Comparison of ENCODE assay signal across 13 cellular contexts in the genomic region with DNA sequence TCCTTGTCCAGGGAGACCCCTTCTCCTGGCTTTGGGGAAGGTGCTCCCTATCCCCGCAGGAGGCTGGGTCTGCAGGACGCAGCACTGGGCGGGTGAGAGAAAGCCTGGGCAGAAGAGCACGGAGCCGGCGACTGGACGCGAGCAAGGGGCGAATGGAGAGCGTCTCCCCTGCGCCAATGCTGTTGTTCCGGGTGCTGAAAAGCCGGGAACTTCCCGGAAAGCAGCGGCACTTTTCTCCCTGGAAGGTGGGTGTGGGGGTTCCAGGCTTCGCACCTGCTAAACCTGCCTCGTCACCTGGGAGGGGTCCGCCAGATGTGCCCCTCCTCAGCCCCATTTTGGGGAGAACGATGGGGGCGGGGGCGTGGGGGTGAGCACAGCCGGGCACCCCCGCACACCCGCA.
DNase-seq lines count a peak whose midpoint lies in the region; TF ChIP-seq lines count a peak whose summit lies in the region.
"Had no signal": no experiment of that assay in that cellular context is flagged by ENCODE, and none has a peak within 500 bp of the region (broad histone marks: within the 10 kb centered on the region; RNA-seq: fewer than 3 reads in every experiment).

No MANE protein-coding gene starts in this region.

- peak overlapping the region; percentile 39 for H3K4me3 ChIP-seq in astrocyte of the cerebellum (ENCODE audit: low read depth, low read length)
- H3K4me3 ChIP-seq in fibroblast of the aortic adventitia (ENCODE audit: low read depth, low read length) = peak overlapping the region; percentile 32
- H3K4me3 ChIP-seq in neural progenitor cell = no peak overlapping the region

- H3K36me3 Mint-ChIP-seq in neural progenitor cell (no peaks in the 10 kb centered on the region), type B pancreatic cell (peaks cover 4% of the 10 kb centered on the region)

- no peak overlapping the region for H3K4me2 ChIP-seq in neural progenitor cell

- H3K27ac ChIP-seq in neural progenitor cell = no peak overlapping the region

- H3K4me1 Mint-ChIP-seq in neural progenitor cell (peaks cover 4% of the 10 kb centered on the region), type B pancreatic cell (ENCODE audit: unreplicated experiment) (no peaks in the 10 kb centered on the region)

- H3K27me3 ChIP-seq in neural progenitor cell = no peaks in the 10 kb centered on the region

- no peaks in the 10 kb centered on the region for H3K36me3 ChIP-seq in neural progenitor cell

- no peaks in the 10 kb centered on the region for H3K4me1 ChIP-seq in neural progenitor cell

- H3K9me3 ChIP-seq in neural progenitor cell (ENCODE audit: low read depth) = no peaks in the 10 kb centered on the region

- H3K4me3 Mint-ChIP-seq in neural progenitor cell (peak overlapping the region; percentile 76), type B pancreatic cell (peak overlapping the region; percentile 76)

- no peaks in the 10 kb centered on the region for H3F3A ChIP-seq in neural progenitor cell (ENCODE audit: low read depth)

- no peaks in the 10 kb centered on the region for H4K20me1 ChIP-seq in neural progenitor cell (ENCODE audit: low read depth)

- in situ Hi-C loops in astrocyte of the cerebellum (cut with HindIII; ENCODE audit: low sequenced_read_pairs) = no loop called here

- DNase-seq in astrocyte of the cerebellum (ENCODE audit: low read depth) = no peak
- DNase-seq in fibroblast of the aortic adventitia (ENCODE audit: low read depth) = no peak
- DNase-seq in neural progenitor cell (ENCODE audit: low spot score) = no peak
- DNase-seq in type B pancreatic cell (ENCODE audit: extremely low spot score, unreplicated experiment) = no peak
- no peak for DNase-seq in GM10266 (ENCODE audit: extremely low spot score)
- DNase-seq in occipital lobe (lab: John Stamatoyannopoulos, UW) = no peak
- no peak for DNase-seq in central memory CD4-positive, alpha-beta T cell
- DNase-seq: activated CD8-positive, alpha-beta memory T cell treated with anti-CD3 and anti-CD28 coated beads, Interleukin-2, amount 50 U/mL, for 4 hours; amygdala; NCI-H1436 treated with DMSO at 0.1 percent for 48 hours; NCI-H526 treated with DMSO at 0.1 percent for 48 hours; stimulated activated CD4-positive, alpha-beta T cell treated with anti-CD3 and anti-CD28 coated beads, Interleukin-4, amount 100 ng/mL, for 1 hour; stimulated activated naive CD4-positive, alpha-beta T cell had no signal

- no peaks in the 10 kb centered on the region for H3K79me2 ChIP-seq in neural progenitor cell (ENCODE audit: low read depth)

- TF ChIP-seq CTCF in astrocyte of the cerebellum (IDR thresholded peaks at IDR 0.05; ENCODE audit: low read depth, low read length, missing control alignments) (no peak), fibroblast of the aortic adventitia (IDR thresholded peaks at IDR 0.05; ENCODE audit: insufficient read depth, low read length) (no peak), neural progenitor cell (IDR thresholded peaks at IDR 0.05) (no peak), type B pancreatic cell (conservative IDR thresholded peaks at IDR 0.05) (no peak), GM10266 (IDR thresholded peaks at IDR 0.05; ENCODE audit: control insufficient read depth, insufficient read depth, low read depth, missing control alignments) (no peak)

- no peak overlapping the region for H3K27ac Mint-ChIP-seq in neural progenitor cell
- no peak overlapping the region for H3K27ac Mint-ChIP-seq in type B pancreatic cell

- H3K9ac ChIP-seq in neural progenitor cell = no peak overlapping the region

- H3K9me3 Mint-ChIP-seq in neural progenitor cell (no peaks in the 10 kb centered on the region), type B pancreatic cell (no peaks in the 10 kb centered on the region)

- H2AFZ ChIP-seq in neural progenitor cell (replicated peaks) = no peak overlapping the region

- H3K27me3 Mint-ChIP-seq in neural progenitor cell (ENCODE audit: insufficient read depth, low read depth) (peaks cover 13% of the 10 kb centered on the region), type B pancreatic cell (peaks cover 70% of the 10 kb centered on the region)
